ENCODE assay signal across 8 cellular contexts in the genomic region with DNA sequence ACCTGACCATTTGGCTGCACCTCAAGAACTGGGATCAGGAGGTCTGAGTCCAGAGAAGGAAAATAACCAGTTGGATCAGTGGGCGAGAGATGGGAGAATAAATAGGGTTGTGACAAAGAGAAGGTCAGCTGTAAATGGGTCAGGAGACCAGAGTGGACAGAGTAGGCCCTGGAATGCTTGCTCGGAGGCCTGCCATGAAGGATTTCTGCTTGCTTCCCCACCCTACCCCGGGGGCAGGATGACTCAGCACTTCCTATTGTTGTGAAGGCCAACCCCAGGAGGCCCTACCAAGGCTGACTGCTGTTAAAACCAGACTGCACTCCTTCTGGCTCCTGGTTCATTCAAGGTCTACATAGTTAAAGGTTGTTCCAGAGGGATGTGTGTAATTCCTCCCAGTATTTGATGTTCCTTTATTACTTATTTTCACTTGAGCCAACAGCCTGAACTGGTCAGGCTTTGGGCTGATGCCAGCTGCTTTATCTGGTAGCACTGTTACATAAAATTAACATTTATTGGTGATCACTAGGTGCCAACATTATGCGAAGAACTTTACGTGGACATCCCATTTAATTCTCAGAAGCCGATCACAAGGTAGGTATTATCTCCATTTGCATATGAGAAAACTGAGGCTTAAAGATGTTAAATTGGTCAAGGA. TPM values are rescaled to one million over a fixed set of nuclear protein-coding genes. Genes with fewer than 3 reads are reported as not detected.
DNase-seq lines count a peak whose midpoint lies in the region; TF ChIP-seq lines count a peak whose summit lies in the region.

No MANE protein-coding gene starts in this region.

- intact Hi-C loops in Calu3 (cut with micrococcal nuclease; ENCODE audit: unreplicated experiment) = loop anchor here (2.0 kb wide), 1 partner anchor 26 kb away; no protein-coding TSS in a partner anchor
- intact Hi-C loops in left ventricle myocardium inferior (cut with micrococcal nuclease) = no loop called here

- H3K9me2 ChIP-seq in GM23248 (ENCODE audit: insufficient read depth) = no peaks in the 10 kb centered on the region

- peak overlapping the region; percentile 60 for H2AFZ ChIP-seq in GM23248

- H3K9me3 ChIP-seq in GM23248 (ENCODE audit: low read depth) (no peaks in the 10 kb centered on the region), adipocyte (ENCODE audit: control insufficient read depth, low read length) (no peaks in the 10 kb centered on the region), left ventricle myocardium inferior (replicated peaks) (no peaks in the 10 kb centered on the region)

- H4K20me1 ChIP-seq in GM23248 (ENCODE audit: insufficient read depth) = no peaks in the 10 kb centered on the region

- H3K9ac ChIP-seq in GM23248 (peak overlapping the region; percentile 49), adipocyte (ENCODE audit: low read length) (peak overlapping the region; percentile 22)

- H3K36me3 Mint-ChIP-seq in Calu3 (ENCODE audit: insufficient read depth, unreplicated experiment) = no peaks in the 10 kb centered on the region

- no peaks in the 10 kb centered on the region for H3K27me3 Mint-ChIP-seq in Calu3 (ENCODE audit: unreplicated experiment)

- no peaks in the 10 kb centered on the region for H3K9me3 Mint-ChIP-seq in Calu3 (ENCODE audit: low read depth, unreplicated experiment)

- no peaks in the 10 kb centered on the region for H3K36me3 ChIP-seq in GM23248 (ENCODE audit: low read depth)
- no peaks in the 10 kb centered on the region for H3K36me3 ChIP-seq in adipocyte (ENCODE audit: control insufficient read depth, insufficient read depth, low read length, severe bottlenecking)
- no peaks in the 10 kb centered on the region for H3K36me3 ChIP-seq in left ventricle myocardium inferior

- 48 to 50% methylated on average over 6 of the region's 6 CpGs for WGBS in GM23248 (ENCODE audit: low coverage in 1 of 2, low lambda C conversion rate in 2 of 2, missing lambda C conversion rate in 2 of 2), 2 experiments

- DNase-seq in Calu3 = peak; percentile 85
- DNase-seq in GM23248 = peak; percentile 96
- peak; percentile 12 for DNase-seq in NCI-H2171 (lab: John Stamatoyannopoulos, UW)
- DNase-seq in adipocyte (ENCODE audit: low read depth) = peak; percentile 98
- DNase-seq in left ventricle myocardium inferior = peak; percentile 74
- peak; percentile 74 for DNase-seq in retinal pigment epithelial cell (ENCODE audit: low read depth)
- no peak for DNase-seq in NCI-H187 (lab: John Stamatoyannopoulos, UW)
- no peak for DNase-seq in KG1 (lab: John Stamatoyannopoulos, UW)

- H3F3A ChIP-seq in GM23248 (ENCODE audit: insufficient read depth) = peaks cover 27% of the 10 kb centered on the region

- TF ChIP-seq CTCF in Calu3 (IDR thresholded peaks at IDR 0.05; ENCODE audit: unreplicated experiment) (no peak), left ventricle myocardium inferior (IDR thresholded peaks at IDR 0.05; ENCODE audit: borderline replicate concordance) (no peak), retinal pigment epithelial cell (conservative IDR thresholded peaks at IDR 0.05; ENCODE audit: low read depth, low read length) (no peak)

- CTCF ChIA-PET in Calu3 (lab: Charles Lee) = interaction anchor here (1.6 kb wide), 1 partner anchor 18 kb away, joined by 4 read pairs; no protein-coding TSS in a partner anchor

- H3K27ac ChIP-seq in GM23248 (peak overlapping the region; percentile 84), left ventricle myocardium inferior (replicated peaks) (peak overlapping the region; percentile 50)

- H3K79me2 ChIP-seq in GM23248 (ENCODE audit: insufficient read depth) = no peaks in the 10 kb centered on the region

- BruUV-seq in Calu3 (replicated peaks; lab: Mats Ljungman, UMichigan) = no TSS peak

- peak overlapping the region; percentile 73 for H3K4me2 ChIP-seq in GM23248 (ENCODE audit: unreplicated experiment)

- peaks cover 36% of the 10 kb centered on the region for H3K4me1 ChIP-seq in GM23248 (ENCODE audit: insufficient read depth)
- peaks cover 32% of the 10 kb centered on the region for H3K4me1 ChIP-seq in adipocyte (ENCODE audit: control insufficient read depth, insufficient read depth, low read length)
- H3K4me1 ChIP-seq in left ventricle myocardium inferior = peaks cover 29% of the 10 kb centered on the region

- peaks cover 25% of the 10 kb centered on the region for H3K4me1 Mint-ChIP-seq in Calu3 (ENCODE audit: low read depth, unreplicated experiment)

- H3K27me3 ChIP-seq in GM23248 (replicated peaks; ENCODE audit: insufficient read depth) = no peaks in the 10 kb centered on the region
- no peaks in the 10 kb centered on the region for H3K27me3 ChIP-seq in adipocyte (replicated peaks; ENCODE audit: control insufficient read depth, insufficient read depth, low read length)
- H3K27me3 ChIP-seq in left ventricle myocardium inferior (ENCODE audit: low read depth) = no peaks in the 10 kb centered on the region

- peak overlapping the region; percentile 77 for H3K27ac Mint-ChIP-seq in Calu3 (ENCODE audit: unreplicated experiment)

- peak overlapping the region; percentile 33; the same call in 1 of the 2 replicates for H3K4me3 ChIP-seq in GM23248
- H3K4me3 ChIP-seq in adipocyte (ENCODE audit: low read length) = no peak overlapping the region
- H3K4me3 ChIP-seq in left ventricle myocardium inferior = no peak overlapping the region
- H3K4me3 ChIP-seq in retinal pigment epithelial cell (ENCODE audit: low read length) = no peak overlapping the region

- in situ Hi-C loops in GM23248 (cut with MboI) = loop anchor here (25.0 kb wide), 1 partner anchor 661 kb away; no protein-coding TSS in a partner anchor

- no peak overlapping the region for H3K4me3 Mint-ChIP-seq in Calu3 (ENCODE audit: low read depth, unreplicated experiment)

RNA-seq across cellular contexts. Expression of a gene that starts 27.3 kb away (rescaled TPM):
- total RNA-seq in Calu3 (2022) = 38.8 and 44.6 TPM in 2 replicates
- 61.4 and 75.5 TPM in 2 replicates for total RNA-seq in GM23248 (2014; rRNA removed; shearing (Covaris generic))
- polyA plus RNA-seq in GM23248 (2016; fragmentation: Nextera tagmentation; extraction: Ambion mirVana) = 71.9 and 73.9 TPM in 2 replicates
- total RNA-seq in left ventricle myocardium inferior = 24.6 TPM

RNA-seq across cellular contexts. Expression of a gene that starts 57.8 kb away (rescaled TPM):
- total RNA-seq in Calu3 (2022) (3.0 and 4.3 TPM in 2 replicates), left ventricle myocardium inferior (3.5 TPM)
- not detected in 2 replicates for total RNA-seq in GM23248 (2014; rRNA removed; shearing (Covaris generic))
- polyA plus RNA-seq in GM23248 (2016; fragmentation: Nextera tagmentation; extraction: Ambion mirVana) = 0.27 and 0.39 TPM in 2 replicates

Comparison
In these comparisons a context has a peak if more than half of its experiments do, and no peak if none do; other contexts are left out.
1. DNase-seq: peak in Calu3 (single experiment), GM23248 (single experiment), NCI-H2171 (single experiment), adipocyte (single experiment), left ventricle myocardium inferior (single experiment) and retinal pigment epithelial cell (single experiment); none in NCI-H187 (0 of 2) and KG1 (single experiment).